Comparison of ENCODE assay signal across 8 cellular contexts in the genomic region with DNA sequence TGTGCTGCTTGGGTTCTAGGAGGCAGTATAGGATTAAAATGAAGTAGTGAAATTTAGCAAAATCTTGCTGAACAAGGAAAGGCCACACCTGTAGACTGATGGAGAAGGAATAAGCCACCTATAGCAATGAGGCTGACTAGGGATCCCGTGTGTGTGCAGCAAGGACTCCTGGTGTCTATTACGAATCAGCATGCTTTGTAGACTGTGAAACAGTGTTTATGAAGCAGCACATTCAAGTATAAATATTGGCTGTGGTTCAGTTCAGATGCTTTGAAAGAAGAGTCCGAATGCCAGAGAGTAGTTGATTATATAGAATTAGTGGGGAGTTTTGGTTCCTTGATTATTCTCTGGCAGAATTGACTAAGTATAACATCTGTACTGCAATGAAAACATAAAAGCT. TPM values are rescaled to one million over a fixed set of nuclear protein-coding genes. Genes with fewer than 3 reads are reported as not detected.
A peak's percentile ranks its signal among the peaks of the same experiment; 100 is the strongest.
DNase-seq lines count a peak whose midpoint lies in the region; ATAC-seq and TF ChIP-seq lines count a peak whose summit lies in the region.

No MANE protein-coding gene starts in this region.

- H3K9me3 ChIP-seq in PC-9 (ENCODE audit: insufficient read depth, low read depth): no peaks in the 10 kb centered on the region; the same call in 1 of the 2 replicates

- H3K9me3 Mint-ChIP-seq in CD14-positive monocyte: no peaks in the 10 kb centered on the region
- H3K9me3 Mint-ChIP-seq in endothelial cell (ENCODE audit: unreplicated experiment): no peaks in the 10 kb centered on the region
- no peaks in the 10 kb centered on the region for H3K9me3 Mint-ChIP-seq in neural crest cell

- H3F3A ChIP-seq in PC-9 (ENCODE audit: insufficient read depth, low read depth): peaks cover 83% of the 10 kb centered on the region

- peak overlapping the region; percentile 92 for H3K27ac ChIP-seq in PC-9

- TF ChIP-seq CTCF in CD14-positive monocyte (IDR thresholded peaks at IDR 0.05): no peak
- no peak for TF ChIP-seq CTCF in PC-9 (conservative IDR thresholded peaks at IDR 0.05)
- TF ChIP-seq CTCF in endothelial cell (IDR thresholded peaks at IDR 0.05; ENCODE audit: unreplicated experiment): no peak
- TF ChIP-seq CTCF in neural crest cell (conservative IDR thresholded peaks at IDR 0.05): no peak
- no peak for TF ChIP-seq CTCF in GM13976 (IDR thresholded peaks at IDR 0.05; ENCODE audit: borderline replicate concordance, control extremely low read depth, extremely low read depth, insufficient read depth, missing control alignments)

- H3K27me3 Mint-ChIP-seq in CD14-positive monocyte (ENCODE audit: low read depth in 3 of 3): peaks cover 0 to 3% (median 1%) of the 10 kb centered on the region in 3 donors
- peaks cover 7% of the 10 kb centered on the region for H3K27me3 Mint-ChIP-seq in endothelial cell (ENCODE audit: unreplicated experiment)
- H3K27me3 Mint-ChIP-seq in neural crest cell (ENCODE audit: low read depth): no peaks in the 10 kb centered on the region

- in situ Hi-C loops in GM13976 (cut with MboI; ENCODE audit: low sequenced_read_pairs, unreplicated experiment): no loop called here

- H3K4me3 ChIP-seq in PC-9: peak overlapping the region; percentile 63

- H3K27me3 ChIP-seq in PC-9 (ENCODE audit: insufficient read depth, low read depth): no peaks in the 10 kb centered on the region

- peaks cover 85% of the 10 kb centered on the region for H3K4me1 ChIP-seq in PC-9 (replicated peaks; ENCODE audit: insufficient read depth)

- peaks cover 31% of the 10 kb centered on the region for H3K4me1 Mint-ChIP-seq in CD14-positive monocyte
- peaks cover 15% of the 10 kb centered on the region for H3K4me1 Mint-ChIP-seq in endothelial cell (ENCODE audit: unreplicated experiment)
- H3K4me1 Mint-ChIP-seq in neural crest cell: peaks cover 18% of the 10 kb centered on the region

- H3K27ac Mint-ChIP-seq in CD14-positive monocyte (peak overlapping the region in 5 of 7 donors; percentile 8 to 66 (median 41)), endothelial cell (ENCODE audit: unreplicated experiment) (no peak overlapping the region), neural crest cell (ENCODE audit: unreplicated experiment) (no peak overlapping the region)

- H3K9me2 ChIP-seq in PC-9 (ENCODE audit: insufficient read depth): no peaks in the 10 kb centered on the region

- DNase-seq in CD14-positive monocyte (ENCODE audit: low spot score) (no peak), PC-9 (no peak), endothelial cell (ENCODE audit: low spot score) (no peak), neural crest cell (ENCODE audit: low read depth, low spot score) (no peak), GM13976 (ENCODE audit: low spot score) (no peak), NCI-H2029 (lab: John Stamatoyannopoulos, UW) (no peak)

- peaks cover 56% of the 10 kb centered on the region for H3K79me2 ChIP-seq in PC-9 (ENCODE audit: low read depth)

- H3K36me3 Mint-ChIP-seq in CD14-positive monocyte (peaks cover 42 to 58% of the 10 kb centered on the region in 2 donors), endothelial cell (ENCODE audit: low read depth, unreplicated experiment) (no peaks in the 10 kb centered on the region), neural crest cell (ENCODE audit: low read depth) (no peaks in the 10 kb centered on the region)

- H2AFZ ChIP-seq in PC-9: no peak overlapping the region

- ATAC-seq in HG03097 (IDR thresholded peaks at IDR 0.05; ENCODE audit: low FRiP score, unreplicated experiment) (no peak), GM21367 (IDR thresholded peaks at IDR 0.05; ENCODE audit: unreplicated experiment) (no peak)

- CTCF ChIA-PET in PC-9 (lab: Charles Lee): interaction anchor here (0.7 to 1.1 kb wide), 2 partner anchors 11 to 15 kb away, joined by 3 to 4 read pairs; no protein-coding TSS in a partner anchor

- H3K4me3 Mint-ChIP-seq in CD14-positive monocyte: no peak overlapping the region
- peak overlapping the region; percentile 96 for H3K4me3 Mint-ChIP-seq in endothelial cell (ENCODE audit: unreplicated experiment)
- peak overlapping the region; percentile 97 for H3K4me3 Mint-ChIP-seq in neural crest cell

- H4K20me1 ChIP-seq in PC-9 (ENCODE audit: insufficient read depth): peaks cover 8% of the 10 kb centered on the region; the same call in 1 of the 2 replicates

- intact Hi-C loops in CD14-positive monocyte (cut with micrococcal nuclease) (no loop called here), PC-9 (cut with micrococcal nuclease; ENCODE audit: unreplicated experiment) (no loop called here)

- POLR2A ChIA-PET in PC-9 (lab: Charles Lee; ENCODE audit: unreplicated experiment): no interaction called here

- no TSS peak for BruUV-seq in PC-9 (replicated peaks; lab: Mats Ljungman, UMichigan)

- H3K36me3 ChIP-seq in PC-9 (ENCODE audit: low read depth): no peaks in the 10 kb centered on the region

- peak overlapping the region; percentile 89 for H3K4me2 ChIP-seq in PC-9

RNA-seq across cellular contexts. Expression of gene CAST, which starts 41.8 kb away (rescaled TPM):
- polyA plus RNA-seq in CD14-positive monocyte: 10 to 100 TPM; 49.6 to 76.8 TPM
- 234 and 289 TPM in 2 replicates for total RNA-seq in PC-9 (2021)
- total RNA-seq in endothelial cell (ENCODE audit: unreplicated experiment): 105 TPM
- 50.3 and 50.7 TPM in 2 replicates for total RNA-seq in neural crest cell

Comparison
In these comparisons a context has a peak if more than half of its experiments do, and no peak if none do; other contexts are left out.
1. H3K27ac Mint-ChIP-seq: peak in CD14-positive monocyte (5 of 7); none in endothelial cell (single experiment) and neural crest cell (single experiment).
2. H3K4me3 Mint-ChIP-seq: peak in endothelial cell (single experiment) and neural crest cell (single experiment); none in CD14-positive monocyte (0 of 2).